8 cellular contexts compared by ENCODE assay signal in genomic region chr22:31346255-31346732, GRCh38. TPM values are rescaled to one million over a fixed set of nuclear protein-coding genes. Genes with fewer than 3 reads are reported as not detected.
DNase-seq lines count a peak whose midpoint lies in the region; ATAC-seq and TF ChIP-seq lines count a peak whose summit lies in the region.

Gene PATZ1, minus strand, starts transcription at chr22:31346346. Its CDS starts 744 bp downstream, at chr22:31345602.

- H3K36me3 ChIP-seq in psoas muscle (ENCODE audit: insufficient read depth in 1 of 2, low read depth in 1 of 2) = peaks cover 0 to 18% of the 10 kb centered on the region in 2 donors
- no peaks in the 10 kb centered on the region for H3K36me3 ChIP-seq in uterus

- ATAC-seq in GM21381 (IDR thresholded peaks at IDR 0.05; ENCODE audit: unreplicated experiment) (peak; percentile 39), left ventricle myocardium superior (peak; percentile 34), psoas muscle (peak; percentile 16 to 54 (median 38))

- H3K9me3 ChIP-seq in psoas muscle = no peaks in the 10 kb centered on the region
- H3K9me3 ChIP-seq in uterus = no peaks in the 10 kb centered on the region

- peak; percentile 70 for DNase-seq in CMK (ENCODE audit: low read depth)
- no peak for DNase-seq in LNCaP clone FGC (ENCODE audit: low read depth)
- peak; percentile 37 for DNase-seq in SKM-1 (lab: John Stamatoyannopoulos, UW; ENCODE audit: unreplicated experiment)
- peak; percentile 77 for DNase-seq in amniotic epithelial cell (ENCODE audit: low read depth)
- DNase-seq in left ventricle myocardium superior = no peak
- peak; percentile 74 to 86 for DNase-seq in psoas muscle
- peak; percentile 80 to 85 for DNase-seq in uterus

- H3K4me3 ChIP-seq in LNCaP clone FGC (ENCODE audit: low read depth, low read length) (peak within 1 kb of the TSS; percentile 59), psoas muscle (peak within 1 kb of the TSS; percentile 81), uterus (peak within 1 kb of the TSS; percentile 64 to 84)

- TF ChIP-seq POLR2A in uterus (IDR thresholded peaks at IDR 0.05) = peak in 1 of 2 donors; percentile 8

- H3K27ac ChIP-seq in psoas muscle = peak within 1 kb of the TSS; percentile 74
- peak within 1 kb of the TSS; percentile 90 to 93 for H3K27ac ChIP-seq in uterus

- TF ChIP-seq CTCF in LNCaP clone FGC (IDR thresholded peaks at IDR 0.05; ENCODE audit: control insufficient read depth, extremely low read depth, insufficient read depth) (no peak), psoas muscle (IDR thresholded peaks at IDR 0.05) (no peak), uterus (IDR thresholded peaks at IDR 0.05) (no peak)

- H3K27me3 ChIP-seq in psoas muscle (ENCODE audit: insufficient read depth in 3 of 3, low read length in 2 of 3) (no peaks in the 10 kb centered on the region), uterus (no peaks in the 10 kb centered on the region)

- 0 to 2% (median 0%) methylated on average over 18 to 41 of the region's 41 CpGs for WGBS in psoas muscle, 3 donors

- intact Hi-C loops in left ventricle myocardium superior (cut with micrococcal nuclease) = loop anchor here (10.0 kb wide), 1 partner anchor 49 kb away; the partner anchor contains the start of gene DRG1
- intact Hi-C loops in psoas muscle (cut with DNase I) = loop anchor here (2.0 to 10.0 kb wide), 3 partner anchors 53 to 286 kb away; partner anchors contain the start of genes DRG1 (in 1 of the 2) and EIF4ENIF1 (in 1 of the 2)
- intact Hi-C loops in uterus (cut with DNase I; ENCODE audit: low total_unique reads) = no loop called here

- H3K4me1 ChIP-seq in psoas muscle (peaks cover 24% of the 10 kb centered on the region), uterus (peaks cover 0 to 27% of the 10 kb centered on the region in 2 donors)

RNA-seq across cellular contexts. Expression of gene PATZ1, which starts in this region (rescaled TPM):
- total RNA-seq in left ventricle myocardium superior = 11.5 TPM
- 10 to 100 TPM in 3 of 4 donors, 1 to 10 TPM in 1; 7.4 to 14.2 (median 11.3) TPM for total RNA-seq in psoas muscle
- polyA plus RNA-seq in psoas muscle = 1 to 10 TPM; 5.2 to 9.2 (median 7.3) TPM
- 10 to 100 TPM in 3 of 4 donors, 1 to 10 TPM in 1; 9.2 to 38.8 (median 25.1) TPM for total RNA-seq in uterus

Comparison
In these comparisons a context has a peak if more than half of its experiments do, and no peak if none do; other contexts are left out.
1. DNase-seq: peak in CMK (single experiment), SKM-1 (single experiment), amniotic epithelial cell (single experiment), psoas muscle (2 of 2) and uterus (2 of 2); none in LNCaP clone FGC (single experiment) and left ventricle myocardium superior (single experiment).
2. Peak in every context shown above with its lines, with median percentiles within 50 percentile points of each other: ATAC-seq and H3K4me3 ChIP-seq.